In the genomic region with DNA sequence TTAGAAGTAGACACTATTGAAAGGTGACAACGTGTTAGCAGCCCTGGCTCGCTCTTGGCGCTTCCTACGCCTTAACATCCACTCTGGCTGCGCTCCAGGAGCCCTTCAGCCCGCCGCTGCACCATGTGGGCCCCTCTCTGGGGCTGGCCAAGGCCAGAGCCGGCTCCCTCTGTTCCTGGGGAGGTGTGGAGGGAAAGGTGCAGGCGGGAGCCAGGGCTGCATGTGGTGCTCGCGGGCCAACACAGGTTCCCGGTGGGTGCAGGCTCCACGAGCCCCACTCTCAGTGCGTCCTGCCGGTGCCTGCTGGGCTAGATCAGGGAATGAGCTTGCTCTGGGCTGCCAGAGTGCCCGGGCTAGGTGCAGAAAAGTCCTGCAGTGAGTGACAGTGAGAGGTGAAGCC, we compare ENCODE assay signal across 14 cellular contexts.
DNase-seq lines count a peak whose midpoint lies in the region; ATAC-seq and TF ChIP-seq lines count a peak whose summit lies in the region.
"Had no signal": no experiment of that assay in that cellular context is flagged by ENCODE, and none has a peak within 500 bp of the region (broad histone marks: within the 10 kb centered on the region; RNA-seq: fewer than 3 reads in every experiment).

No MANE protein-coding gene starts in this region.

- H3K36me3 Mint-ChIP-seq in endodermal cell (ENCODE audit: low read depth), result peaks cover 52% of the 10 kb centered on the region
- no peaks in the 10 kb centered on the region for H3K36me3 Mint-ChIP-seq in type B pancreatic cell
- H3K36me3 Mint-ChIP-seq: CD4-positive, alpha-beta memory T cell had no signal

- H3K9ac ChIP-seq in endodermal cell (ENCODE audit: extremely low read depth, low read length, poor library complexity, severe bottlenecking), result no peak overlapping the region

- H3K4me3 Mint-ChIP-seq in endodermal cell, result no peak overlapping the region
- no peak overlapping the region for H3K4me3 Mint-ChIP-seq in type B pancreatic cell
- H3K4me3 Mint-ChIP-seq: CD4-positive, alpha-beta memory T cell had no signal

- ATAC-seq in GM21825 (IDR thresholded peaks at IDR 0.05; ENCODE audit: unreplicated experiment) (no peak), HG03469 (IDR thresholded peaks at IDR 0.05; ENCODE audit: unreplicated experiment) (no peak)
- ATAC-seq: HCT116 had no signal

- 96 to 100% methylated on average over 11 to 16 of the region's 16 CpGs for WGBS in endodermal cell (ENCODE audit: insufficient coverage in 1 of 2, insufficient read length in 1 of 2), 2 experiments

- no peak overlapping the region for H3K27ac ChIP-seq in endodermal cell (ENCODE audit: low read depth, low read length)

- H3K4me1 ChIP-seq in endodermal cell (ENCODE audit: control insufficient read depth, insufficient read depth, low read length), result no peaks in the 10 kb centered on the region
- H3K4me1 ChIP-seq: Caco-2 had no signal

- no peaks in the 10 kb centered on the region for H3K27me3 ChIP-seq in endodermal cell (ENCODE audit: control insufficient read depth, insufficient read depth, low read length, poor library complexity, severe bottlenecking)

- peak; percentile 2 for DNase-seq in UCSD-AML1 (lab: John Stamatoyannopoulos, UW; ENCODE audit: unreplicated experiment)
- peak; percentile 55 for DNase-seq in endodermal cell
- peak; percentile 58 for DNase-seq in type B pancreatic cell (ENCODE audit: extremely low spot score, unreplicated experiment)
- DNase-seq in activated CD4-positive, CD25-positive, alpha-beta regulatory T cell (lab: John Stamatoyannopoulos, UW), result no peak
- DNase-seq: C1 segment of cervical spinal cord; Caco-2; CD4-positive, alpha-beta memory T cell; DMS153; DND-41; GOT3; H7 had no signal

- H3K9me3 Mint-ChIP-seq in endodermal cell (peaks cover 18% of the 10 kb centered on the region), type B pancreatic cell (no peaks in the 10 kb centered on the region)

- H3K4me1 Mint-ChIP-seq in endodermal cell (peaks cover 15% of the 10 kb centered on the region), type B pancreatic cell (ENCODE audit: unreplicated experiment) (no peaks in the 10 kb centered on the region)
- H3K4me1 Mint-ChIP-seq: CD4-positive, alpha-beta memory T cell had no signal

- no peak overlapping the region for H3K27ac Mint-ChIP-seq in endodermal cell
- no peak overlapping the region for H3K27ac Mint-ChIP-seq in type B pancreatic cell

- no peak overlapping the region for H3K4me3 ChIP-seq in endodermal cell (ENCODE audit: low read length)

- TF ChIP-seq CTCF in endodermal cell (conservative IDR thresholded peaks at IDR 0.05) (no peak), type B pancreatic cell (conservative IDR thresholded peaks at IDR 0.05) (no peak)

- peaks cover 33% of the 10 kb centered on the region for H3K36me3 ChIP-seq in endodermal cell (ENCODE audit: control insufficient read depth, insufficient read depth, low read length)

- H3K27me3 Mint-ChIP-seq in endodermal cell (ENCODE audit: insufficient read depth), result no peaks in the 10 kb centered on the region
- no peaks in the 10 kb centered on the region for H3K27me3 Mint-ChIP-seq in type B pancreatic cell
- H3K27me3 Mint-ChIP-seq: CD4-positive, alpha-beta memory T cell had no signal

- peaks cover 33% of the 10 kb centered on the region for H3K9me3 ChIP-seq in endodermal cell (ENCODE audit: control insufficient read depth, low read length)
- H3K9me3 ChIP-seq: Caco-2 had no signal

Comparison
In these comparisons a context has a peak if more than half of its experiments do, and no peak if none do; other contexts are left out.
1. DNase-seq: peak in UCSD-AML1 (single experiment), endodermal cell (single experiment) and type B pancreatic cell (single experiment); none in activated CD4-positive, CD25-positive, alpha-beta regulatory T cell (0 of 4).